Comparison of ENCODE assay signal across 8 cellular contexts in the genomic region with DNA sequence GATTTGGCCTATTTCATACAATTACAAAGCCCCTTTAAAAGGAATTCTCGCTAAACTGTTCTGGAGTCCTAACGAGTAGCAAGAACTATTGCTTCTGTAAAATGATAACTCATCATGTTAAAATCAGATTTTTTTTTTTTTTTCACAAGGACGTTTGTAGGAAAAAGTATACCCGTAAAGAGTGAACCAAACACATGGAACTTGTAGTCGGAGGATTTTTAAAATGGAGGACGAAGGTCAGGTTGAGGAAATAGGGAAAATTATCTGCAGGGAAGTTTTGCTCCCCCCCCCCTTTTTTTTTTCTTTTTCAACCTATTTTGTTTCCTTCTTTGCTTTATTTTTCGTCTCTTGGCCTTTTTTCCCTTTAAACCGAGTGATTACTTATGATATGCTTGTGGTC. TPM values are rescaled to one million over a fixed set of nuclear protein-coding genes. Genes with fewer than 3 reads are reported as not detected.
DNase-seq lines count a peak whose midpoint lies in the region; ATAC-seq and TF ChIP-seq lines count a peak whose summit lies in the region.

No MANE protein-coding gene starts in this region.

- 3 to 7% methylated on average over 8 of the region's 8 CpGs for WGBS in testis, 2 donors

- H3K4me1 Mint-ChIP-seq in Caco-2 (ENCODE audit: low read depth, unreplicated experiment), result peaks cover 18% of the 10 kb centered on the region

- TF ChIP-seq CTCF in Caco-2 (IDR thresholded peaks at IDR 0.05; ENCODE audit: insufficient read depth in 1 of 2, low read depth in 1 of 2, low read length in 1 of 2, severe bottlenecking in 1 of 2, unreplicated experiment in 1 of 2) (no peak), testis (IDR thresholded peaks at IDR 0.05) (no peak)

- H3K9me3 Mint-ChIP-seq in Caco-2 (ENCODE audit: unreplicated experiment), result no peaks in the 10 kb centered on the region
- H3K9me3 Mint-ChIP-seq in activated naive CD4-positive, alpha-beta T cell treated with anti-CD3 and anti-CD28 coated beads, Interleukin-2, amount 50 U/mL, for 72 hours, result peaks cover 0 to 15% of the 10 kb centered on the region in 2 donors

- no peak for TF ChIP-seq POLR2A in testis (IDR thresholded peaks at IDR 0.05)

- ATAC-seq in activated naive CD4-positive, alpha-beta T cell treated with anti-CD3 and anti-CD28 coated beads, Interleukin-2, amount 50 U/mL, for 72 hours, result no peak
- ATAC-seq in GM18909 (IDR thresholded peaks at IDR 0.05; ENCODE audit: poor library complexity, unreplicated experiment), result no peak
- no peak for ATAC-seq in GM18867 (IDR thresholded peaks at IDR 0.05; ENCODE audit: unreplicated experiment)

- H3K27ac Mint-ChIP-seq in Caco-2 (ENCODE audit: unreplicated experiment), result peak overlapping the region; percentile 97
- peak overlapping the region; percentile 98 to 100 for H3K27ac Mint-ChIP-seq in activated naive CD4-positive, alpha-beta T cell treated with anti-CD3 and anti-CD28 coated beads, Interleukin-2, amount 50 U/mL, for 72 hours

- CTCF ChIA-PET in Caco-2 (lab: Charles Lee), result interaction anchor here (1.6 kb wide), 1 partner anchor 121 kb away, joined by 8 read pairs; no protein-coding TSS in a partner anchor

- no peaks in the 10 kb centered on the region for H3K27me3 Mint-ChIP-seq in Caco-2 (ENCODE audit: insufficient read depth, unreplicated experiment)

- peaks cover 58% of the 10 kb centered on the region for H3K36me3 Mint-ChIP-seq in Caco-2 (ENCODE audit: insufficient read depth, unreplicated experiment)
- H3K36me3 Mint-ChIP-seq in activated naive CD4-positive, alpha-beta T cell treated with anti-CD3 and anti-CD28 coated beads, Interleukin-2, amount 50 U/mL, for 72 hours, result peaks cover 14 to 67% of the 10 kb centered on the region in 2 donors

- peaks cover 21% of the 10 kb centered on the region for H3K4me1 ChIP-seq in Caco-2
- H3K4me1 ChIP-seq in testis, result peaks cover 7% of the 10 kb centered on the region

- BruUV-seq in Caco-2 (replicated peaks; lab: Mats Ljungman, UMichigan), result no TSS peak

- intact Hi-C loops in Caco-2 (cut with micrococcal nuclease; ENCODE audit: unreplicated experiment) (loop anchor here (2.0 to 5.0 kb wide), 2 partner anchors 94 to 199 kb away; partner anchors contain the start of gene ALKBH3), testis (cut with DNase I; ENCODE audit: low total_unique reads) (no loop called here)

- H3K9me3 ChIP-seq in Caco-2 (no peaks in the 10 kb centered on the region), KOPT-K1 (ENCODE audit: insufficient read depth, low read length, poor library complexity, severe bottlenecking) (no peaks in the 10 kb centered on the region), testis (no peaks in the 10 kb centered on the region)

- peak overlapping the region; percentile 85 for H3K4me3 ChIP-seq in Caco-2 (ENCODE audit: low read depth, low read length)
- peak overlapping the region; percentile 78 to 90 for H3K4me3 ChIP-seq in testis

- H3K27ac ChIP-seq in KOPT-K1 (ENCODE audit: low read depth, low read length, poor library complexity, severe bottlenecking) (peak overlapping the region; percentile 76), testis (peak overlapping the region; percentile 89 to 92)

- POLR2A ChIA-PET in Caco-2 (lab: Charles Lee), result no interaction called here

- peak overlapping the region; percentile 94 for H3K4me3 Mint-ChIP-seq in Caco-2 (ENCODE audit: unreplicated experiment)

- H3K36me3 ChIP-seq in Caco-2 (ENCODE audit: control insufficient read depth, insufficient read depth, low read length), result peaks cover 3% of the 10 kb centered on the region; the same call in 1 of the 2 replicates
- peaks cover 21% of the 10 kb centered on the region for H3K36me3 ChIP-seq in KOPT-K1 (ENCODE audit: insufficient read depth, low read length)
- H3K36me3 ChIP-seq in testis (ENCODE audit: low read depth, missing control alignments), result no peaks in the 10 kb centered on the region

- H3K27me3 ChIP-seq in Caco-2 (replicated peaks; ENCODE audit: control insufficient read depth, insufficient read depth, low read length), result no peaks in the 10 kb centered on the region
- H3K27me3 ChIP-seq in testis, result no peaks in the 10 kb centered on the region

- no peak for DNase-seq in Caco-2
- DNase-seq in activated naive CD4-positive, alpha-beta T cell treated with anti-CD3 and anti-CD28 coated beads, Interleukin-2, amount 50 U/mL, for 72 hours (ENCODE audit: low spot score in 2 of 2), result no peak
- peak; percentile 17 for DNase-seq in iris pigment epithelial cell (ENCODE audit: low read depth)
- DNase-seq in testis, result no peak
- no peak for DNase-seq in NCI-H187 treated with DMSO at 0.1 percent for 48 hours (lab: John Stamatoyannopoulos, UW)

RNA-seq across cellular contexts. Expression of gene HSD17B12, which starts 1.0 kb away (rescaled TPM):
- total RNA-seq in Caco-2 (2022) (147 and 155 TPM in 2 replicates), testis (100 to 1,000 TPM in 1 of 2 donors, 10 to 100 TPM in 1; 93.5 to 113 TPM)
- total RNA-seq in activated naive CD4-positive, alpha-beta T cell treated with anti-CD3 and anti-CD28 coated beads, Interleukin-2, amount 50 U/mL, for 72 hours, result 10 to 100 TPM; 38.7 to 55.7 TPM
- polyA plus RNA-seq in testis (ENCODE audit: insufficient read depth, low read depth, low replicate concordance), result 59.6 TPM
